10 cellular contexts compared by ENCODE assay signal in the genomic region with DNA sequence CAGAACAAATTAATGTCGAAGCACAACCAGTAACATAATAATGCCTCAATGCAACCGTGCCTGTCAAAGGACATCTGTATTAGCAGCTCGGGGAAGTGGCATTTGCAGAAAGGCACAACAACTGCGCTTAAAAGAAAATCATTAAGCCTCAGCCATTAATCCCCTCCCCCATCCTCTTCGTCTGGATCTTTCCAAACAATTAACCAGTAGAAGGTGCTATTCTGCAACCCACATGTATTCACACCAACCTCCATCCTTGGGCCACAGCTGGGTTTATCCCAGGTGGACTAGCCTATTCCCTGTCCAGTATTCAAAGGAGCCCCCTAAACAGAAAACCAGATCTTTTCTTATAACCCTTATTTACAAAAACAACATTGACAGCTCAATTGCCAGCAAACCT. TPM values are rescaled to one million over a fixed set of nuclear protein-coding genes. Genes with fewer than 3 reads are reported as not detected.
DNase-seq lines count a peak whose midpoint lies in the region; ATAC-seq, FAIRE-seq and TF ChIP-seq lines count a peak whose summit lies in the region.
"Had no signal": no experiment of that assay in that cellular context is flagged by ENCODE, and none has a peak within 500 bp of the region (broad histone marks: within the 10 kb centered on the region; RNA-seq: fewer than 3 reads in every experiment).

No MANE protein-coding gene starts in this region.

- TF ChIP-seq EP300 in GM12878 (IDR thresholded peaks at IDR 0.05; ENCODE audit: borderline replicate concordance in 1 of 2, control insufficient read depth in 1 of 2, low read depth in 2 of 2, low read length in 2 of 2), result no peak

- no peak overlapping the region for H2AFZ ChIP-seq in GM12878 (ENCODE audit: control insufficient read depth, low read depth, low read length)

- no peak for ATAC-seq in CD4-positive, CD25-positive, alpha-beta regulatory T cell (ENCODE audit: low read depth in 2 of 2)
- no peak for ATAC-seq in GM12878
- ATAC-seq in GM19397 (IDR thresholded peaks at IDR 0.05; ENCODE audit: unreplicated experiment), result no peak
- no peak for ATAC-seq in HG02884 (IDR thresholded peaks at IDR 0.05; ENCODE audit: unreplicated experiment)

- no peak overlapping the region for H3K27ac ChIP-seq in CD4-positive, CD25-positive, alpha-beta regulatory T cell (ENCODE audit: insufficient read depth, low read length, poor library complexity, severe bottlenecking)
- H3K27ac ChIP-seq in GM12878 (ENCODE audit: control insufficient read depth, insufficient read depth), result peak overlapping the region; percentile 8; the same call in 1 of the 2 replicates
- H3K27ac ChIP-seq in muscle layer of colon (ENCODE audit: low read depth, low read length), result peak overlapping the region; percentile 73

- CTCF ChIA-PET in GM12878 (lab: Yijun Ruan, JAX), result interaction anchor here (0.6 to 2.3 kb wide), 15 partner anchors 31 to 254 kb away, joined by 3 to 26 read pairs (median 5); no protein-coding TSS in a partner anchor

- H3K27ac Mint-ChIP-seq in CD4-positive, CD25-positive, alpha-beta regulatory T cell, result peak overlapping the region in 2 of 3 donors; percentile 34 to 91

- H3K9ac ChIP-seq in GM12878 (ENCODE audit: control insufficient read depth, insufficient read depth, low read length) (peak overlapping the region; percentile 12), muscle layer of colon (ENCODE audit: low read length) (no peak overlapping the region)

- SMC1A ChIA-PET in GM12878 (lab: Charles Lee; ENCODE audit: uncharacterized antibody, unreplicated experiment), result interaction anchor here (1.0 to 3.5 kb wide), 14 partner anchors 11 to 341 kb away, joined by 3 to 22 read pairs (median 6); a partner anchor contains a TSS

- peak overlapping the region; percentile 41 to 96 (median 75) for H3K4me3 Mint-ChIP-seq in CD4-positive, CD25-positive, alpha-beta regulatory T cell

- H3K4me1 Mint-ChIP-seq in CD4-positive, CD25-positive, alpha-beta regulatory T cell, result peaks cover 35 to 54% (median 42%) of the 10 kb centered on the region in 4 donors

- H3K27me3 ChIP-seq in CD4-positive, CD25-positive, alpha-beta regulatory T cell (ENCODE audit: control insufficient read depth, insufficient read depth, low read length), result no peaks in the 10 kb centered on the region
- H3K27me3 ChIP-seq in HAP-1 (ENCODE audit: low read depth) (no peaks in the 10 kb centered on the region), GM12878 (replicated peaks in 1 of 2; ENCODE audit: control insufficient read depth in 2 of 2, insufficient read depth in 2 of 2, low read length in 1 of 2) (no peaks in the 10 kb centered on the region), muscle layer of colon (ENCODE audit: control insufficient read depth in 1 of 2, insufficient read depth in 2 of 2, low read length in 2 of 2) (no peaks in the 10 kb centered on the region), MG63 (no peaks in the 10 kb centered on the region)

- no peaks in the 10 kb centered on the region for H3K9me3 ChIP-seq in CD4-positive, CD25-positive, alpha-beta regulatory T cell (ENCODE audit: control insufficient read depth in 2 of 2, low read length in 2 of 2)
- H3K9me3 ChIP-seq in HAP-1 (no peaks in the 10 kb centered on the region), GM12878 (replicated peaks; ENCODE audit: control insufficient read depth, insufficient read depth, low read length) (no peaks in the 10 kb centered on the region), muscle layer of colon (ENCODE audit: low read length) (no peaks in the 10 kb centered on the region), MG63 (no peaks in the 10 kb centered on the region)

- H3K79me2 ChIP-seq in GM12878 (ENCODE audit: control insufficient read depth, insufficient read depth, low read length), result peaks cover 63% of the 10 kb centered on the region

- FAIRE-seq in GM12878 (lab: Jason Lieb, UNC), result peak; percentile 49

- H3K36me3 Mint-ChIP-seq in CD4-positive, CD25-positive, alpha-beta regulatory T cell, result no peaks in the 10 kb centered on the region

- H3K36me3 ChIP-seq in CD4-positive, CD25-positive, alpha-beta regulatory T cell (ENCODE audit: control insufficient read depth, insufficient read depth, low read length), result no peaks in the 10 kb centered on the region
- H3K36me3 ChIP-seq in HAP-1 (replicated peaks), result no peaks in the 10 kb centered on the region
- H3K36me3 ChIP-seq in GM12878 (ENCODE audit: control insufficient read depth in 2 of 2, insufficient read depth in 2 of 2, low read length in 1 of 2), result no peaks in the 10 kb centered on the region
- H3K36me3 ChIP-seq in muscle layer of colon (ENCODE audit: insufficient read depth, low read length), result no peaks in the 10 kb centered on the region
- H3K36me3 ChIP-seq in MG63, result no peaks in the 10 kb centered on the region

- TF ChIP-seq CTCF in GM12878 (IDR thresholded peaks at IDR 0.05 in 2 of 3, conservative IDR thresholded peaks at IDR 0.05 in 1 of 3; ENCODE audit: control insufficient read depth in 2 of 3, extremely low read depth in 1 of 3, insufficient read depth in 1 of 3, low read depth in 3 of 3, low read length in 3 of 3), result peak; percentile 5 to 39 (median 17); a peak in 3 of 6 replicates

- POLR2A ChIA-PET in GM12878 (lab: Charles Lee), result interaction anchor here (0.6 to 3.4 kb wide), 11 partner anchors 11 to 599 kb away, joined by 3 to 27 read pairs (median 4); a partner anchor contains a TSS

- TF ChIP-seq RAD21 in GM12878 (IDR thresholded peaks at IDR 0.05; ENCODE audit: insufficient read depth, low read depth, low read length), result no peak

- RAD21 ChIA-PET in GM12878 (lab: Charles Lee; ENCODE audit: unreplicated experiment), result interaction anchor here (0.6 to 2.3 kb wide), 10 partner anchors 10 to 171 kb away, joined by 3 to 22 read pairs (median 4); no protein-coding TSS in a partner anchor

- in situ Hi-C loops in HAP-1 (cut with MboI; ENCODE audit: low sequenced_read_pairs), result no loop called here
- in situ Hi-C loops in GM12878 (cut with MboI), result no loop called here

- peaks cover 30% of the 10 kb centered on the region for H3K4me1 ChIP-seq in CD4-positive, CD25-positive, alpha-beta regulatory T cell (ENCODE audit: control insufficient read depth, insufficient read depth, low read length, poor library complexity, severe bottlenecking)
- peaks cover 23% of the 10 kb centered on the region for H3K4me1 ChIP-seq in HAP-1
- no peaks in the 10 kb centered on the region for H3K4me1 ChIP-seq in GM12878 (ENCODE audit: control insufficient read depth, insufficient read depth, low read length)
- H3K4me1 ChIP-seq in muscle layer of colon (ENCODE audit: insufficient read depth, low read length), result peaks cover 38% of the 10 kb centered on the region

- TF ChIP-seq POLR2A in GM12878 (IDR thresholded peaks at IDR 0.05; ENCODE audit: low read depth, low read length), result no peak

- H3K27me3 Mint-ChIP-seq in CD4-positive, CD25-positive, alpha-beta regulatory T cell, result peaks cover 36% of the 10 kb centered on the region
- H3K27me3 Mint-ChIP-seq: dendritic cell treated with granulocyte-macrophage colony-stimulating factor and Interleukin-4, amounts not matched to agents 40 ng/mL and 50 ng/mL, for 4 days had no signal

- intact Hi-C loops in GM12878 (cut with micrococcal nuclease; ENCODE audit: unreplicated experiment), result loop anchor here (5.0 kb wide), 1 partner anchor 53 kb away; no protein-coding TSS in a partner anchor

- no peak overlapping the region for H3K4me3 ChIP-seq in CD4-positive, CD25-positive, alpha-beta regulatory T cell (ENCODE audit: low read depth, low read length)
- H3K4me3 ChIP-seq in HAP-1 (peak overlapping the region; percentile 56), GM12878 (peak overlapping the region; percentile 91), muscle layer of colon (ENCODE audit: low read depth in 1 of 2, low read length in 2 of 2) (peak overlapping the region in 1 of 2 donors; percentile 39), MG63 (no peak overlapping the region)

- H4K20me1 ChIP-seq in GM12878 (ENCODE audit: control insufficient read depth, insufficient read depth), result no peaks in the 10 kb centered on the region

- H3K4me2 ChIP-seq in GM12878 (ENCODE audit: control insufficient read depth, insufficient read depth), result peak overlapping the region; percentile 36

- no TSS peak for BruUV-seq in GM12878 (replicated peaks; lab: Mats Ljungman, UMichigan)

- DNase-seq in CD4-positive, CD25-positive, alpha-beta regulatory T cell, result peak in 1 of 3 donors; percentile 13
- DNase-seq in HAP-1 (ENCODE audit: low spot score in 2 of 2) (peak; percentile 33 to 40), GM12878 (ENCODE audit: low read depth, low spot score) (no peak), MG63 (no peak), OCI-M2 (lab: John Stamatoyannopoulos, UW; ENCODE audit: unreplicated experiment) (no peak)
- DNase-seq: stimulated activated CD4-positive, alpha-beta T cell treated with anti-CD3 and anti-CD28 coated beads, Interleukin-1b, Interleukin-23, amount 100 ng/mL, for 48 hours had no signal

- no peaks in the 10 kb centered on the region for H3K9me3 Mint-ChIP-seq in CD4-positive, CD25-positive, alpha-beta regulatory T cell
- H3K9me3 Mint-ChIP-seq: dendritic cell treated with granulocyte-macrophage colony-stimulating factor and Interleukin-4, amounts not matched to agents 40 ng/mL and 50 ng/mL, for 4 days had no signal

- WGBS in GM12878 (ENCODE audit: insufficient coverage, insufficient replicate concordance, low lambda C conversion rate, missing lambda C conversion rate), result 84% methylated on average over 5 of the region's 5 CpGs

RNA-seq across cellular contexts. Expression of a gene that starts 2.6 kb away (rescaled TPM):
- total RNA-seq in CD4-positive, CD25-positive, alpha-beta regulatory T cell, result 127 TPM
- 1 to 10 TPM; 3.1 to 5.8 (median 4.9) TPM for polyA plus RNA-seq in CD4-positive, CD25-positive, alpha-beta regulatory T cell
- 221 and 235 TPM in 2 replicates for total RNA-seq in GM12878 (2013; cell fraction: nucleolus; rRNA removed)
- total RNA-seq in GM12878 (2014; rRNA removed) (27.6 and 41.7 TPM in 2 replicates), GM12878 (2014; rRNA removed; fragmentation: Illumina TruSeq; extraction: Trizol) (14.6 and 20.3 TPM in 2 replicates), GM12878 (2021) (58.9 and 60.5 TPM in 2 replicates)
- polyA plus RNA-seq in GM12878 (2011; ENCODE audit: low read depth), result 14.5 TPM
- polyA plus RNA-seq in GM12878 (2011; rRNA removed) (7.0 and 8.9 TPM in 2 replicates), GM12878 (2014; fragmentation: Illumina TruSeq; extraction: Trizol) (21.2 and 25.3 TPM in 2 replicates), GM12878 (2014; fragmentation: Nextera tagmentation; extraction: Ambion mirVana) (1 to 10 TPM; 5.2 to 5.9 TPM), GM12878 (2014; rRNA removed) (20.9 and 23.0 TPM in 2 replicates), GM12878 (2016; fragmentation: Nextera tagmentation; extraction: Ambion mirVana) (10 to 100 TPM; 15.8 to 20.2 TPM)
- 6.9 and 8.9 TPM in 2 replicates for polyA plus RNA-seq in GM12878 (2011; cell fraction: cytosol; rRNA removed)
- 35.2 and 62.7 TPM in 2 replicates for polyA plus RNA-seq in GM12878 (2011; cell fraction: nucleus; rRNA removed)
- polyA plus RNA-seq in GM12878 (2012), result 21.5 and 24.0 TPM in 2 replicates
- 76.2 and 90.7 TPM in 2 replicates for polyA minus RNA-seq in GM12878 (2011; rRNA and poly(A)+ RNA removed)
- polyA minus RNA-seq in GM12878 (2011; cell fraction: cytosol; rRNA and poly(A)+ RNA removed), result 35.8 and 43.2 TPM in 2 replicates
- 57.2 and 65.5 TPM in 2 replicates for polyA minus RNA-seq in GM12878 (2011; cell fraction: nucleus; rRNA and poly(A)+ RNA removed)
- total RNA-seq in MG63 (2014; rRNA removed; shearing (Covaris generic); ENCODE audit: low replicate concordance), result 1.5 and 7.2 TPM in 2 replicates

Comparison
In these comparisons a context has a peak if more than half of its experiments do, and no peak if none do; other contexts are left out.
1. DNase-seq: peak in HAP-1 (2 of 2); none in GM12878 (single experiment), MG63 (single experiment) and OCI-M2 (single experiment).
2. H3K4me3 ChIP-seq: peak in HAP-1 (single experiment) and GM12878 (single experiment); none in CD4-positive, CD25-positive, alpha-beta regulatory T cell (single experiment) and MG63 (single experiment).